Comparison of ENCODE assay signal across 1 cellular context in genomic region chr6:35493307-35493983, GRCh38.
TF ChIP-seq lines count a peak whose summit lies in the region.

No MANE protein-coding gene starts in this region.

TF ChIP-seq in H1, 55 proteins besides CTCF, POLR2A, EP300 and RAD21:
- TF ChIP-seq TBP (IDR thresholded peaks at IDR 0.05; ENCODE audit: low read depth, low read length) (no peak), NRF1 (IDR thresholded peaks at IDR 0.05; ENCODE audit: low read depth, low read length) (no peak), CTBP2 (IDR thresholded peaks at IDR 0.05; ENCODE audit: borderline replicate concordance, insufficient read depth, insufficient read length, low read length) (no peak), BCL11A (IDR thresholded peaks at IDR 0.05; ENCODE audit: low read depth in 2 of 2, low read length in 2 of 2) (no peak), TEAD4 (IDR thresholded peaks at IDR 0.05; ENCODE audit: low read depth, low read length) (no peak), POU5F1 (IDR thresholded peaks at IDR 0.05; ENCODE audit: low read depth, low read length) (no peak)
